Comparison of ENCODE assay signal across 34 cellular contexts in genomic region chr7:555551-556160, GRCh38.
"Had no signal": no experiment of that assay in that cellular context is flagged by ENCODE, and none has a peak within 500 bp of the region (broad histone marks: within the 10 kb centered on the region; RNA-seq: fewer than 3 reads in every experiment).

No MANE protein-coding gene starts in this region.

- H3K27me3 Mint-ChIP-seq: activated B cell treated with CpG ODN at 0.5 μM for 24 hours; activated CD4-positive, alpha-beta memory T cell treated with anti-CD3 and anti-CD28 coated beads for 36 hours; activated CD4-positive, alpha-beta T cell treated with anti-CD3 and anti-CD28 coated beads, Interleukin-2, amount 10 ng/mL, durations not matched to agents 24 days and 14 days; activated CD8-positive, alpha-beta T cell treated with anti-CD3 and anti-CD28 coated beads for 36 hours; activated naive CD4-positive, alpha-beta T cell treated with anti-CD3 and anti-CD28 coated beads, Interleukin-2, amount 10 ng/mL, durations not matched to agents 7 days and 5 days; activated naive CD4-positive, alpha-beta T cell treated with anti-CD3 and anti-CD28 coated beads, Interleukin-2, amount 50 U/mL, for 24 hours; activated naive CD8-positive, alpha-beta T cell; activated naive CD8-positive, alpha-beta T cell treated with anti-CD3 and anti-CD28 coated beads, Interleukin-2, amount 10 ng/mL, durations not matched to agents 7 days and 5 days; activated naive CD8-positive, alpha-beta T cell treated with anti-CD3 and anti-CD28 coated beads, Interleukin-2, amount 50 U/mL, for 24 hours; activated T-cell treated with anti-CD3 and anti-CD28 coated beads, Interleukin-2, amount 50 U/mL, for 24 hours had no signal

- H3K4me3 ChIP-seq: body of pancreas, breast epithelium had no signal

- H3K27ac ChIP-seq: body of pancreas, brain microvascular endothelial cell, breast epithelium, VCaP had no signal

- H3K9me3 Mint-ChIP-seq: activated B cell treated with CpG ODN at 0.5 μM for 24 hours; activated CD4-positive, alpha-beta memory T cell treated with anti-CD3 and anti-CD28 coated beads for 36 hours; activated CD4-positive, alpha-beta T cell treated with anti-CD3 and anti-CD28 coated beads, Interleukin-2, amount 10 ng/mL, durations not matched to agents 24 days and 14 days; activated CD8-positive, alpha-beta T cell treated with anti-CD3 and anti-CD28 coated beads for 36 hours; activated naive CD4-positive, alpha-beta T cell treated with anti-CD3 and anti-CD28 coated beads, Interleukin-2, amount 10 ng/mL, durations not matched to agents 7 days and 5 days; activated naive CD4-positive, alpha-beta T cell treated with anti-CD3 and anti-CD28 coated beads, Interleukin-2, amount 50 U/mL, for 24 hours; activated naive CD8-positive, alpha-beta T cell treated with anti-CD3 and anti-CD28 coated beads, Interleukin-2, amount 10 ng/mL, durations not matched to agents 7 days and 5 days; activated naive CD8-positive, alpha-beta T cell treated with anti-CD3 and anti-CD28 coated beads, Interleukin-2, amount 50 U/mL, for 24 hours; activated T-cell treated with anti-CD3 and anti-CD28 coated beads, Interleukin-2, amount 50 U/mL, for 24 hours; activated T-helper 2 cell treated with anti-CD3 and anti-CD28 coated beads, Interferon-gamma antibody, Interleukin-2, Interleukin-4, amounts not matched to agents 10 μg/mL and 5 μg/mL and 100 μg/mL, durations not matched to agents 14 hours and 24 hours and 36 hours; T-helper 1 cell treated with Interleukin-12 subunit alpha and Interleukin-12 subunit beta and Interleukin-4 antibody, amounts not matched to agents 30 μg/mL and 1 μg/mL, for 36 hours; T-helper 2 cell treated with Interferon-gamma antibody and Interleukin-4, amounts not matched to agents 5 μg/mL and 100 μg/mL, for 36 hours had no signal

- H3K27me3 ChIP-seq: body of pancreas, brain microvascular endothelial cell, breast epithelium had no signal

- H3K4me3 Mint-ChIP-seq: activated B cell treated with CpG ODN at 0.5 μM for 24 hours; activated CD4-positive, alpha-beta memory T cell treated with anti-CD3 and anti-CD28 coated beads for 36 hours; activated CD4-positive, alpha-beta T cell treated with anti-CD3 and anti-CD28 coated beads, Interleukin-2, amount 10 ng/mL, durations not matched to agents 24 days and 14 days; activated CD8-positive, alpha-beta T cell treated with anti-CD3 and anti-CD28 coated beads for 36 hours; activated naive CD4-positive, alpha-beta T cell treated with anti-CD3 and anti-CD28 coated beads, Interleukin-2, amount 10 ng/mL, durations not matched to agents 7 days and 5 days; activated naive CD4-positive, alpha-beta T cell treated with anti-CD3 and anti-CD28 coated beads, Interleukin-2, amount 50 U/mL, for 24 hours; activated naive CD8-positive, alpha-beta T cell; activated naive CD8-positive, alpha-beta T cell treated with anti-CD3 and anti-CD28 coated beads, Interleukin-2, amount 10 ng/mL, durations not matched to agents 7 days and 5 days; activated naive CD8-positive, alpha-beta T cell treated with anti-CD3 and anti-CD28 coated beads, Interleukin-2, amount 50 U/mL, for 24 hours; activated T-cell treated with anti-CD3 and anti-CD28 coated beads, Interleukin-2, amount 50 U/mL, for 24 hours; T-helper 1 cell treated with Interleukin-12 subunit alpha and Interleukin-12 subunit beta and Interleukin-4 antibody, amounts not matched to agents 30 μg/mL and 1 μg/mL, for 36 hours; T-helper 2 cell treated with Interferon-gamma antibody and Interleukin-4, amounts not matched to agents 5 μg/mL and 100 μg/mL, for 36 hours had no signal

- FAIRE-seq: astrocyte, TTC549 had no signal

- DNase-seq: activated B cell treated with CpG ODN at 0.5 μM for 24 hours; activated CD4-positive, alpha-beta memory T cell treated with anti-CD3 and anti-CD28 coated beads for 36 hours; activated CD4-positive, alpha-beta T cell treated with anti-CD3 and anti-CD28 coated beads for 4 hours; activated CD4-positive, alpha-beta T cell treated with anti-CD3 and anti-CD28 coated beads, Interleukin-2, amount 10 ng/mL, durations not matched to agents 24 days and 14 days; activated CD4-positive, alpha-beta T cell treated with anti-CD3 and anti-CD28 coated beads, Interleukin-2, amount 50 U/mL, for 1 hour; activated CD4-positive, alpha-beta T cell treated with anti-CD3 and anti-CD28 coated beads, Interleukin-2, amount 50 U/mL, for 4 hours; activated CD4-positive, CD25-positive, alpha-beta regulatory T cell treated with anti-CD3 and anti-CD28 coated beads, Interleukin-2, amount 50 U/mL, for 72 hours; activated CD8-positive, alpha-beta memory T cell treated with anti-CD3 and anti-CD28 coated beads, Interleukin-2, amount 50 U/mL, for 4 hours; activated CD8-positive, alpha-beta T cell treated with anti-CD3 and anti-CD28 coated beads for 36 hours; activated effector memory CD4-positive, alpha-beta T cell treated with Interleukin-2 at 50 U/mL for 16 hours; activated gamma-delta T cell; activated naive CD4-positive, alpha-beta T cell treated with anti-CD3 and anti-CD28 coated beads, Interleukin-2, amount 10 ng/mL, durations not matched to agents 7 days and 5 days; activated naive CD4-positive, alpha-beta T cell treated with Interleukin-2 at 50 U/mL for 16 hours; activated naive CD8-positive, alpha-beta T cell treated with anti-CD3 and anti-CD28 coated beads, Interleukin-2, amount 10 ng/mL, durations not matched to agents 7 days and 5 days; activated naive CD8-positive, alpha-beta T cell treated with anti-CD3 and anti-CD28 coated beads, Interleukin-2, amount 50 U/mL, for 24 hours; activated T-cell treated with anti-CD3 and anti-CD28 coated beads, Interleukin-2, amount 50 U/mL, for 24 hours; activated T-cell treated with anti-CD3 and anti-CD28 coated beads, Interleukin-2, amount 50 U/mL, for 48 hours; amygdala; anterior cingulate cortex; body of pancreas; brain microvascular endothelial cell; central memory CD4-positive, alpha-beta T cell; T-helper 1 cell; T-helper 2 cell; T-helper 9 cell had no signal

- ATAC-seq: activated CD8-positive, alpha-beta T cell treated with anti-CD3 and anti-CD28 coated beads for 36 hours; activated naive CD8-positive, alpha-beta T cell treated with anti-CD3 and anti-CD28 coated beads, Interleukin-2, amount 50 U/mL, for 24 hours; body of pancreas had no signal

- H3K36me3 ChIP-seq: brain microvascular endothelial cell, breast epithelium had no signal

- H3K9me3 ChIP-seq: body of pancreas, breast epithelium had no signal

- H3K4me1 ChIP-seq: breast epithelium had no signal

- H3K4me1 Mint-ChIP-seq: activated B cell treated with CpG ODN at 0.5 μM for 24 hours; activated CD4-positive, alpha-beta T cell treated with anti-CD3 and anti-CD28 coated beads, Interleukin-2, amount 10 ng/mL, durations not matched to agents 24 days and 14 days; activated naive CD4-positive, alpha-beta T cell treated with anti-CD3 and anti-CD28 coated beads, Interleukin-2, amount 10 ng/mL, durations not matched to agents 7 days and 5 days; activated naive CD4-positive, alpha-beta T cell treated with anti-CD3 and anti-CD28 coated beads, Interleukin-2, amount 50 U/mL, for 24 hours; activated naive CD8-positive, alpha-beta T cell treated with anti-CD3 and anti-CD28 coated beads, Interleukin-2, amount 10 ng/mL, durations not matched to agents 7 days and 5 days; activated naive CD8-positive, alpha-beta T cell treated with anti-CD3 and anti-CD28 coated beads, Interleukin-2, amount 50 U/mL, for 24 hours had no signal

- H3K27ac Mint-ChIP-seq: activated B cell treated with CpG ODN at 0.5 μM for 24 hours; activated CD4-positive, alpha-beta memory T cell treated with anti-CD3 and anti-CD28 coated beads for 36 hours; activated CD4-positive, alpha-beta T cell treated with anti-CD3 and anti-CD28 coated beads, Interleukin-2, amount 10 ng/mL, durations not matched to agents 24 days and 14 days; activated CD8-positive, alpha-beta T cell treated with anti-CD3 and anti-CD28 coated beads for 36 hours; activated naive CD4-positive, alpha-beta T cell treated with anti-CD3 and anti-CD28 coated beads, Interleukin-2, amount 10 ng/mL, durations not matched to agents 7 days and 5 days; activated naive CD4-positive, alpha-beta T cell treated with anti-CD3 and anti-CD28 coated beads, Interleukin-2, amount 50 U/mL, for 24 hours; activated naive CD8-positive, alpha-beta T cell; activated naive CD8-positive, alpha-beta T cell treated with anti-CD3 and anti-CD28 coated beads, Interleukin-2, amount 10 ng/mL, durations not matched to agents 7 days and 5 days; activated naive CD8-positive, alpha-beta T cell treated with anti-CD3 and anti-CD28 coated beads, Interleukin-2, amount 50 U/mL, for 24 hours; activated T-cell treated with anti-CD3 and anti-CD28 coated beads, Interleukin-2, amount 50 U/mL, for 24 hours; activated T-helper 2 cell treated with anti-CD3 and anti-CD28 coated beads, Interferon-gamma antibody, Interleukin-2, Interleukin-4, amounts not matched to agents 10 μg/mL and 5 μg/mL and 100 μg/mL, durations not matched to agents 14 hours and 24 hours and 36 hours; T-helper 1 cell treated with Interleukin-12 subunit alpha and Interleukin-12 subunit beta and Interleukin-4 antibody, amounts not matched to agents 30 μg/mL and 1 μg/mL, for 36 hours; T-helper 2 cell treated with Interferon-gamma antibody and Interleukin-4, amounts not matched to agents 5 μg/mL and 100 μg/mL, for 36 hours had no signal

- H3K36me3 Mint-ChIP-seq: activated CD4-positive, alpha-beta memory T cell treated with anti-CD3 and anti-CD28 coated beads for 36 hours; activated naive CD4-positive, alpha-beta T cell treated with anti-CD3 and anti-CD28 coated beads, Interleukin-2, amount 10 ng/mL, durations not matched to agents 7 days and 5 days; activated naive CD4-positive, alpha-beta T cell treated with anti-CD3 and anti-CD28 coated beads, Interleukin-2, amount 50 U/mL, for 24 hours had no signal
